Comparison of ENCODE assay signal across 9 cellular contexts in genomic region chrX:54357414-54358377, GRCh38. TPM values are rescaled to one million over a fixed set of nuclear protein-coding genes. Genes with fewer than 3 reads are reported as not detected.
A peak's percentile ranks its signal among the peaks of the same experiment; 100 is the strongest.
DNase-seq lines count a peak whose midpoint lies in the region; ATAC-seq and TF ChIP-seq lines count a peak whose summit lies in the region.
"Had no signal": no experiment of that assay in that cellular context is flagged by ENCODE, and none has a peak within 500 bp of the region (broad histone marks: within the 10 kb centered on the region; RNA-seq: fewer than 3 reads in every experiment).

Gene WNK3, minus strand, starts transcription at chrX:54358046.

- H3K36me3 ChIP-seq in IMR-90 (ENCODE audit: control insufficient read depth, insufficient read depth, low read length), result no peaks in the 10 kb centered on the region
- H3K36me3 ChIP-seq in SK-N-MC (ENCODE audit: insufficient read depth, low read length), result no peaks in the 10 kb centered on the region
- H3K36me3 ChIP-seq in heart left ventricle, result no peaks in the 10 kb centered on the region
- H3K36me3 ChIP-seq in transverse colon, result no peaks in the 10 kb centered on the region

- peak within 1 kb of the TSS; percentile 31 for H2AK9ac ChIP-seq in IMR-90 (replicated peaks; ENCODE audit: low read depth, low read length, poor library complexity)

- TF ChIP-seq EP300 in transverse colon (IDR thresholded peaks at IDR 0.05; ENCODE audit: low read depth), result no peak

- no peaks in the 10 kb centered on the region for H3K9me1 ChIP-seq in IMR-90 (ENCODE audit: insufficient read depth, low read length)

- H3K23ac ChIP-seq in IMR-90 (ENCODE audit: low read depth, low read length), result no peak within 1 kb of the TSS; the same call in 1 of the 2 replicates

- POLR2A ChIA-PET in IMR-90 (lab: Charles Lee; ENCODE audit: unreplicated experiment), result no interaction called here

- TF ChIP-seq CTCF in IMR-90 (conservative IDR thresholded peaks at IDR 0.05; ENCODE audit: low read depth, low read length), result no peak
- TF ChIP-seq CTCF in heart left ventricle (IDR thresholded peaks at IDR 0.05), result no peak
- TF ChIP-seq CTCF in omental fat pad (IDR thresholded peaks at IDR 0.05), result no peak
- TF ChIP-seq CTCF in transverse colon (IDR thresholded peaks at IDR 0.05), result no peak

- H4K91ac ChIP-seq in IMR-90 (ENCODE audit: insufficient read depth, low read depth, low read length), result peak within 1 kb of the TSS; percentile 55

- in situ Hi-C loops in ACHN (cut with HindIII; ENCODE audit: low pct_ligation_motif_present, low pct_unique_long_range_greater_than_20kb, low sequenced_read_pairs) (no loop called here), IMR-90 (cut with MboI; ENCODE audit: low sequenced_read_pairs) (no loop called here), transverse colon (cut with MboI; ENCODE audit: low pct_ligation_motif_present in 1 of 4, low pct_unique_long_range_greater_than_20kb in 1 of 4, low sequenced_read_pairs in 3 of 4) (loop anchor here in 1 of 4 donors (25.0 kb wide), 1 partner anchor 95 kb away; no protein-coding TSS in a partner anchor)

- DNase-seq in ACHN, result peak; percentile 56
- DNase-seq in IMR-90, result peak; percentile 57
- DNase-seq in SK-N-MC (ENCODE audit: low read depth, low spot score), result peak; percentile 22
- peak in 54 of 56 donors; percentile 2 to 79 (median 56) for DNase-seq in amygdala (lab: John Stamatoyannopoulos, UW)
- peak; percentile 69 to 81 (median 76) for DNase-seq in heart left ventricle
- DNase-seq in omental fat pad (ENCODE audit: low spot score), result peak; percentile 27
- peak; percentile 50 for DNase-seq in transverse colon
- DNase-seq in HuH-7 (ENCODE audit: low spot score), result no peak
- DNase-seq: DND-41 had no signal

- H3K27ac ChIP-seq in IMR-90 (ENCODE audit: insufficient read depth, low read length), result peak within 1 kb of the TSS; percentile 50
- H3K27ac ChIP-seq in SK-N-MC, result peak within 1 kb of the TSS; percentile 87
- H3K27ac ChIP-seq in heart left ventricle, result peak within 1 kb of the TSS in 5 of 12 donors; percentile 19 to 68 (median 37)
- H3K27ac ChIP-seq in transverse colon, result peak within 1 kb of the TSS; percentile 33 to 78 (median 68)

- no peak within 1 kb of the TSS for H2BK15ac ChIP-seq in IMR-90 (ENCODE audit: low read depth, low read length)

- no peak within 1 kb of the TSS for H2BK5ac ChIP-seq in IMR-90 (ENCODE audit: low read depth, low read length, poor library complexity, severe bottlenecking)

- 26% methylated on average over 29 of the region's 88 CpGs; no CpG with 5 or more reads in 1 of the 2 experiments for WGBS in IMR-90 (ENCODE audit: extremely low coverage in 2 of 2, insufficient read length in 1 of 2), 2 experiments
- WGBS in heart left ventricle, 4 donors, result 1 to 49% (median 21%) methylated on average over 84 to 88 of the region's 88 CpGs
- 0 to 65% methylated on average over 1 to 84 of the region's 88 CpGs for WGBS in transverse colon (ENCODE audit: low coverage in 1 of 2), 2 donors

- H3K9ac ChIP-seq in IMR-90 (ENCODE audit: low read depth, low read length) (peak within 1 kb of the TSS; percentile 37), SK-N-MC (ENCODE audit: insufficient read length) (peak within 1 kb of the TSS; percentile 53)

- peak within 1 kb of the TSS; percentile 74 to 79; a peak in 2 of 4 replicates for H4K8ac ChIP-seq in IMR-90 (ENCODE audit: low read depth in 2 of 2, low read length in 2 of 2)

- H4K5ac ChIP-seq in IMR-90 (ENCODE audit: low read depth, low read length), result no peak within 1 kb of the TSS; the same call in 1 of the 2 replicates

- H2AK5ac ChIP-seq in IMR-90 (ENCODE audit: low read depth, low read length), result no peak within 1 kb of the TSS; the same call in 1 of the 2 replicates

- BruUV-seq in IMR-90 (replicated peaks; lab: Mats Ljungman, UMichigan), result no TSS peak

- no peak for TF ChIP-seq RAD21 in IMR-90 (IDR thresholded peaks at IDR 0.05; ENCODE audit: low read length)

- no peaks in the 10 kb centered on the region for H3K79me1 ChIP-seq in IMR-90 (ENCODE audit: low read depth in 1 of 2, low read length in 2 of 2)

- no peak within 1 kb of the TSS for H2BK20ac ChIP-seq in IMR-90 (ENCODE audit: low read depth, low read length)

- intact Hi-C loops in IMR-90 (cut with micrococcal nuclease), result no loop called here
- intact Hi-C loops in heart left ventricle (cut with DNase I), result no loop called here
- intact Hi-C loops in transverse colon (cut with DNase I; ENCODE audit: low total_unique reads), result no loop called here

- H3K56ac ChIP-seq in IMR-90 (ENCODE audit: extremely low read depth, insufficient read depth, low read length), result no peak within 1 kb of the TSS

- ATAC-seq in IMR-90 (ENCODE audit: low read depth) (peak; percentile 91), heart left ventricle (peak; percentile 75 to 96 (median 90)), omental fat pad (ENCODE audit: low FRiP score) (peak; percentile 86)

- H3K4ac ChIP-seq in IMR-90 (ENCODE audit: low read depth, low read length), result no peak within 1 kb of the TSS

- dilution Hi-C loops in IMR-90 (cut with HindIII; ENCODE audit: low sequenced_read_pairs, unreplicated experiment), result no loop called here

- peaks cover 6% of the 10 kb centered on the region; the same call in 1 of the 2 replicates for H3K27me3 ChIP-seq in IMR-90 (ENCODE audit: control insufficient read depth, insufficient read depth, low read length)
- peaks cover 0 to 50% (median 0%) of the 10 kb centered on the region in 9 donors for H3K27me3 ChIP-seq in heart left ventricle
- H3K27me3 ChIP-seq in transverse colon, result peaks cover 18% of the 10 kb centered on the region

- H3K9me3 ChIP-seq in IMR-90 (ENCODE audit: control insufficient read depth, insufficient read depth, low read length), result no peaks in the 10 kb centered on the region; the same call in 1 of the 2 replicates
- H3K9me3 ChIP-seq in SK-N-MC (ENCODE audit: low read depth, low read length), result no peaks in the 10 kb centered on the region
- H3K9me3 ChIP-seq in heart left ventricle, result peaks cover 0 to 6% (median 0%) of the 10 kb centered on the region in 12 donors
- H3K9me3 ChIP-seq in transverse colon, result no peaks in the 10 kb centered on the region

- H2BK120ac ChIP-seq in IMR-90 (ENCODE audit: low read depth, low read length), result no peak within 1 kb of the TSS

- H3K4me1 ChIP-seq in IMR-90 (ENCODE audit: control insufficient read depth, insufficient read depth, low read length) (no peaks in the 10 kb centered on the region), heart left ventricle (peaks cover 0 to 11% (median 0%) of the 10 kb centered on the region in 12 donors), transverse colon (peaks cover 0 to 3% (median 0%) of the 10 kb centered on the region in 4 donors)

- H3K4me2 ChIP-seq in IMR-90 (ENCODE audit: low read depth, low read length), result peak within 1 kb of the TSS; percentile 73

- H2AFZ ChIP-seq in IMR-90 (replicated peaks; ENCODE audit: low read length, poor library complexity), result peak within 1 kb of the TSS; percentile 92

- no peaks in the 10 kb centered on the region for H4K20me1 ChIP-seq in IMR-90 (ENCODE audit: insufficient read depth, low read length)

- H3K18ac ChIP-seq in IMR-90 (ENCODE audit: low read depth, low read length), result no peak within 1 kb of the TSS

- H3K4me3 ChIP-seq in IMR-90 (ENCODE audit: insufficient read depth, low read depth, low read length) (peak within 1 kb of the TSS; percentile 71), SK-N-MC (peak within 1 kb of the TSS; percentile 84), heart left ventricle (peak within 1 kb of the TSS; percentile 7 to 69 (median 52)), transverse colon (peak within 1 kb of the TSS in 3 of 4 donors; percentile 24 to 47 (median 29))

- TF ChIP-seq POLR2A in IMR-90 (IDR thresholded peaks at IDR 0.05; ENCODE audit: low read depth, low read length) (no peak), heart left ventricle (IDR thresholded peaks at IDR 0.05) (no peak), transverse colon (IDR thresholded peaks at IDR 0.05) (no peak)

- no peak within 1 kb of the TSS for H3K14ac ChIP-seq in IMR-90 (replicated peaks; ENCODE audit: low read depth, low read length)

- CTCF ChIA-PET in IMR-90 (lab: Yijun Ruan, JAX), result no interaction called here

TF ChIP-seq in IMR-90, 13 proteins besides CTCF, POLR2A, EP300 and RAD21:
- TF ChIP-seq CEBPB (IDR thresholded peaks at IDR 0.05; ENCODE audit: low read depth, low read length) (no peak), CHD1 (IDR thresholded peaks at IDR 0.05; ENCODE audit: low read depth, low read length) (no peak), FOS (IDR thresholded peaks at IDR 0.05; ENCODE audit: low read depth, low read length) (no peak), MAZ (IDR thresholded peaks at IDR 0.05; ENCODE audit: borderline replicate concordance, low read depth, low read length) (peak; percentile 42; the same call in 1 of the 2 replicates), SMC3 (IDR thresholded peaks at IDR 0.05; ENCODE audit: low read depth, low read length) (no peak)

RNA-seq across cellular contexts. Expression of gene WNK3, which starts in this region (rescaled TPM):
- total RNA-seq in IMR-90 (2012; rRNA removed) (1.4 TPM in 2 replicates), heart left ventricle (1 to 10 TPM in 3 of 9 donors, under 1 TPM in 6; 0.43 to 2.1 (median 0.67) TPM), omental fat pad (1 to 10 TPM; 1.4 to 2.7 (median 1.6) TPM), transverse colon (1 to 10 TPM in 1 of 4 donors, under 1 TPM in 3; 0.27 to 1.9 (median 0.64) TPM)
- polyA plus RNA-seq in IMR-90 (2012; rRNA removed) (0.10 and 0.15 TPM in 2 replicates), heart left ventricle (under 1 TPM; 0.19 to 0.78 TPM)
- polyA plus RNA-seq in IMR-90 (2012; cell fraction: cytosol; rRNA removed), result 0.03 and 0.04 TPM in 2 replicates
- 0.03 and 0.28 TPM in 2 replicates for polyA plus RNA-seq in IMR-90 (2012; cell fraction: nucleus; rRNA removed; ENCODE audit: low replicate concordance)

Comparison
In these comparisons a context has a peak if more than half of its experiments do, and no peak if none do; other contexts are left out.
1. H3K4me3 ChIP-seq: peak in every context shown above with its lines; median percentile 84 in SK-N-MC; 71 in IMR-90; 52 in heart left ventricle; 29 in transverse colon.